1 cellular context compared by ENCODE assay signal in the genomic region with DNA sequence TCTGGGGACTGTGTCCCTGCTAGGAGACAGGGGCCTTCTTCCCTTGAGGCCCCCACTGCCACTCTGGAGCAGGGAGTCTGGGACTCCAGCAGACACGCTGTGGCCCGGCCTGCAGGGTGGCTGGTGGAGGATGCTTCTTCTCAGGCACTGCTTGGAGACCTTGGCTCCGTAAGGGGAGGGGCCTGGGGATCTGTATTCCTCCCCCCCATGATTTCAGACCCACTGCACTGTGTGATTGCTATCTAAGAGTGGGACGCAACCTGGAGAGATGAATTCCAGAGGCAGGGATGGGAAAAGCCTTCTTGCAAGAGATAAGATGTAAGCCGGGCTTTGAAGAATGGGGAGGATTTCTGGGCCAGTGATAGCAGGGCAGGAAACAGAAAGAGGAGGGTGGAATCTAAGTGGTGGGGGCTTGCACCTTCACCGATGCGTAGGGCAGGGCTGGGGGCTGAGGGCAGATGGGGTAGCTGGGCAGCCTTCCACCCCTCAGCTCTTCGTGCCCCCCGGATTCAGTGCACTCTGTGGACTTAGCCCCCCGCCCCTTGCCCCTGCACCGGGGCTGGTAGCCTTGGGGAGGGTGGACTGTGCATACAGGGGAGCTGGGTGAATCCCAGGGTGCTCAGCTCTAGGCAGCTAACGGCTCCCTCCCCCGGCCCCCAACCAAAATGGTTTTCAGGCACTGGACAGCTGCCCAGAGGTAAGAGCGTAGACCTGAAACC.
TF ChIP-seq lines count a peak whose summit lies in the region.

No MANE protein-coding gene starts in this region.

TF ChIP-seq in H1, 55 proteins besides CTCF, POLR2A, EP300 and RAD21:
- TF ChIP-seq BACH1 (IDR thresholded peaks at IDR 0.05; ENCODE audit: low read length) (no peak), ASH2L (IDR thresholded peaks at IDR 0.05; ENCODE audit: low read length) (peak; percentile 2)
